In genomic region chr12:25994252-25994651, GRCh38 we compare ENCODE assay signal across 14 cellular contexts. TPM values are rescaled to one million over a fixed set of nuclear protein-coding genes. Genes with fewer than 3 reads are reported as not detected.
DNase-seq lines count a peak whose midpoint lies in the region; ATAC-seq, FAIRE-seq and TF ChIP-seq lines count a peak whose summit lies in the region.
"Had no signal": no experiment of that assay in that cellular context is flagged by ENCODE, and none has a peak within 500 bp of the region (broad histone marks: within the 10 kb centered on the region; RNA-seq: fewer than 3 reads in every experiment).

No MANE protein-coding gene starts in this region.

- POLR2A ChIA-PET in WTC11 (lab: Charles Lee) (no interaction called here), HepG2 (lab: Yijun Ruan, JAX) (no interaction called here)

- in situ Hi-C loops in HepG2 (cut with HindIII; ENCODE audit: extremely low pct_ligation_motif_present, low pct_unique_long_range_greater_than_20kb): no loop called here

- TF ChIP-seq CTCF in GM23338 (conservative IDR thresholded peaks at IDR 0.05; ENCODE audit: low read depth in 2 of 2) (no peak), WTC11 (IDR thresholded peaks at IDR 0.05) (no peak), HepG2 (CRISPR knock-in tag; IDR thresholded peaks at IDR 0.05) (no peak), suprapubic skin (IDR thresholded peaks at IDR 0.05) (no peak)

- H3K9me3 Mint-ChIP-seq in GM23338 (no peaks in the 10 kb centered on the region), WTC11 (no peaks in the 10 kb centered on the region)
- H3K9me3 Mint-ChIP-seq: IgD-negative memory B cell had no signal

- H2AFZ ChIP-seq in GM23338: no peak overlapping the region
- no peak overlapping the region for H2AFZ ChIP-seq in HepG2 (ENCODE audit: low read length)

- H3K27me3 Mint-ChIP-seq in GM23338 (ENCODE audit: insufficient read depth, low read depth, poor library complexity) (no peaks in the 10 kb centered on the region), WTC11 (ENCODE audit: low read depth) (no peaks in the 10 kb centered on the region)

- H3K4me2 ChIP-seq in GM23338: 0 out of 2 replicates have a peak overlapping the region, but pooled peaks have one; percentile 11
- no peak overlapping the region for H3K4me2 ChIP-seq in HepG2 (ENCODE audit: low read depth, low read length)

- H3K9ac ChIP-seq in stomach smooth muscle (ENCODE audit: low read length in 2 of 2): peak overlapping the region in 1 of 2 donors; percentile 27
- no peak overlapping the region for H3K9ac ChIP-seq in HepG2 (ENCODE audit: insufficient read depth, low read depth, low read length)

- H3K27me3 ChIP-seq in GM23338 (ENCODE audit: insufficient read depth) (no peaks in the 10 kb centered on the region), stomach smooth muscle (ENCODE audit: control insufficient read depth in 1 of 2, insufficient read depth in 2 of 2, low read length in 2 of 2) (no peaks in the 10 kb centered on the region), HepG2 (ENCODE audit: control insufficient read depth in 1 of 2, insufficient read depth in 2 of 2, low read length in 2 of 2) (no peaks in the 10 kb centered on the region), suprapubic skin (no peaks in the 10 kb centered on the region)
- H3K27me3 ChIP-seq: esophagus squamous epithelium, left lung, upper lobe of left lung had no signal

- H3K4me1 Mint-ChIP-seq in GM23338: peaks cover 73% of the 10 kb centered on the region
- H3K4me1 Mint-ChIP-seq in WTC11: peaks cover 74% of the 10 kb centered on the region
- H3K4me1 Mint-ChIP-seq: IgD-negative memory B cell had no signal

- no peak for TF ChIP-seq RAD21 in HepG2 (CRISPR knock-in tag; IDR thresholded peaks at IDR 0.05)

- ATAC-seq in GM23338 (no peak), WTC11 (no peak), HepG2 (no peak), HG03135 (IDR thresholded peaks at IDR 0.05; ENCODE audit: unreplicated experiment) (no peak), HG03025 (IDR thresholded peaks at IDR 0.05; ENCODE audit: low FRiP score, unreplicated experiment) (no peak)
- ATAC-seq: left lung had no signal

- CTCF ChIA-PET in WTC11 (lab: Charles Lee) (interaction anchor here (1.0 to 1.3 kb wide), 2 partner anchors 23 to 33 kb away, joined by 3 read pairs; no protein-coding TSS in a partner anchor), HepG2 (lab: Yijun Ruan, JAX; ENCODE audit: low intra/inter-chr PET ratio, low total read pairs) (no interaction called here)

- H3K4me3 ChIP-seq in GM23338 (no peak overlapping the region), stomach smooth muscle (ENCODE audit: low read length in 2 of 2) (peak overlapping the region in 1 of 2 donors; percentile 34), HepG2 (replicated peaks in 1 of 3; ENCODE audit: insufficient read depth in 1 of 3, low read depth in 2 of 3, low read length in 3 of 3) (no peak overlapping the region), suprapubic skin (no peak overlapping the region)
- H3K4me3 ChIP-seq: esophagus squamous epithelium, left lung, upper lobe of left lung had no signal

- no peak overlapping the region for H3K4me3 Mint-ChIP-seq in GM23338
- H3K4me3 Mint-ChIP-seq in WTC11: no peak overlapping the region
- H3K4me3 Mint-ChIP-seq: IgD-negative memory B cell had no signal

- no TSS peak for BruUV-seq in HepG2 (replicated peaks; lab: Mats Ljungman, UMichigan)

- DNase-seq in GM23338 (ENCODE audit: low spot score) (no peak), WTC11 (ENCODE audit: low spot score) (no peak), foreskin melanocyte (peak; percentile 86), HepG2 (ENCODE audit: low spot score) (no peak), suprapubic skin (ENCODE audit: low spot score in 2 of 2) (no peak)
- DNase-seq: esophagus squamous epithelium, left lung, NCI-H187 treated with DMSO at 0.1 percent for 48 hours, upper lobe of left lung had no signal

- H3K36me3 Mint-ChIP-seq in GM23338 (ENCODE audit: low read depth) (no peaks in the 10 kb centered on the region), WTC11 (no peaks in the 10 kb centered on the region)

- H3K79me2 ChIP-seq in GM23338 (replicated peaks; ENCODE audit: insufficient read depth): peaks cover 82% of the 10 kb centered on the region
- H3K79me2 ChIP-seq in HepG2 (ENCODE audit: insufficient read depth, low read length): no peaks in the 10 kb centered on the region

- H3K9me2 ChIP-seq in GM23338 (ENCODE audit: insufficient read depth): no peaks in the 10 kb centered on the region

- H4K20me1 ChIP-seq in GM23338 (replicated peaks; ENCODE audit: insufficient read depth) (no peaks in the 10 kb centered on the region), HepG2 (ENCODE audit: insufficient read depth, low read length) (no peaks in the 10 kb centered on the region)

- H3K4me1 ChIP-seq in GM23338 (ENCODE audit: insufficient read depth) (peaks cover 38% of the 10 kb centered on the region), stomach smooth muscle (ENCODE audit: control insufficient read depth, insufficient read depth, low read length) (peaks cover 13% of the 10 kb centered on the region), HepG2 (ENCODE audit: insufficient read depth, low read length) (no peaks in the 10 kb centered on the region), suprapubic skin (peaks cover 8% of the 10 kb centered on the region)

- TF ChIP-seq POLR2A in HepG2 (IDR thresholded peaks at IDR 0.05; ENCODE audit: insufficient read depth in 1 of 2, low read depth in 2 of 2, low read length in 2 of 2) (no peak), suprapubic skin (IDR thresholded peaks at IDR 0.05) (no peak)

- H3K27ac Mint-ChIP-seq in GM23338 (peak overlapping the region; percentile 69), WTC11 (peak overlapping the region; percentile 86)
- H3K27ac Mint-ChIP-seq: IgD-negative memory B cell had no signal

- 89% methylated on average over 2 of the region's 2 CpGs for WGBS in HepG2 (ENCODE audit: low lambda C conversion rate)
- 64% methylated on average over 2 of the region's 2 CpGs for WGBS in suprapubic skin

- H3K27ac ChIP-seq in GM23338 (ENCODE audit: low read depth): peak overlapping the region; percentile 78
- peak overlapping the region; percentile 72 for H3K27ac ChIP-seq in stomach smooth muscle (ENCODE audit: low read length)
- H3K27ac ChIP-seq in HepG2 (ENCODE audit: extremely low read length, insufficient read depth, low read length): no peak overlapping the region
- H3K27ac ChIP-seq in suprapubic skin: no peak overlapping the region

- no peak for TF ChIP-seq EP300 in HepG2 (IDR thresholded peaks at IDR 0.05; ENCODE audit: low read depth in 2 of 2, low read length in 2 of 2)
- TF ChIP-seq EP300 in HepG2 (CRISPR knock-in tag; IDR thresholded peaks at IDR 0.05; ENCODE audit: borderline replicate concordance): no peak
- no peak for TF ChIP-seq EP300 in suprapubic skin (IDR thresholded peaks at IDR 0.05)

- no peaks in the 10 kb centered on the region for H3K36me3 ChIP-seq in GM23338 (ENCODE audit: insufficient read depth)
- H3K36me3 ChIP-seq in stomach smooth muscle (ENCODE audit: control insufficient read depth in 2 of 2, insufficient read depth in 2 of 2, low read length in 2 of 2): no peaks in the 10 kb centered on the region
- no peaks in the 10 kb centered on the region for H3K36me3 ChIP-seq in HepG2 (replicated peaks in 1 of 2; ENCODE audit: control insufficient read depth in 1 of 2, insufficient read depth in 2 of 2, low read length in 2 of 2)
- no peaks in the 10 kb centered on the region for H3K36me3 ChIP-seq in suprapubic skin
- H3K36me3 ChIP-seq: esophagus squamous epithelium, left lung, upper lobe of left lung had no signal

- intact Hi-C loops in HepG2 (cut with micrococcal nuclease; ENCODE audit: unreplicated experiment): no loop called here

- H3K9me3 ChIP-seq in stomach smooth muscle (ENCODE audit: control insufficient read depth in 2 of 2, low read length in 2 of 2) (no peaks in the 10 kb centered on the region), HepG2 (ENCODE audit: low read length) (no peaks in the 10 kb centered on the region), suprapubic skin (no peaks in the 10 kb centered on the region)
- H3K9me3 ChIP-seq: esophagus squamous epithelium, left lung, upper lobe of left lung had no signal

- FAIRE-seq in HepG2 (lab: Jason Lieb, UNC): no peak
- FAIRE-seq: bronchial epithelial cell had no signal

- H3F3A ChIP-seq in GM23338 (replicated peaks; ENCODE audit: low read depth): no peaks in the 10 kb centered on the region

TF ChIP-seq in GM23338, 12 proteins besides CTCF, POLR2A, EP300 and RAD21 (continues in another document):
- TF ChIP-seq EZH2 (IDR thresholded peaks at IDR 0.05; ENCODE audit: low read depth, unreplicated experiment): no peak

TF ChIP-seq in HepG2, 621 proteins besides CTCF, POLR2A, EP300 and RAD21 (continues in another document):
- no peak for TF ChIP-seq ZNF160 (CRISPR knock-in tag; IDR thresholded peaks at IDR 0.05)
- no peak for TF ChIP-seq RFXANK (CRISPR knock-in tag; IDR thresholded peaks at IDR 0.05)

RNA-seq across cellular contexts. Expression of gene RASSF8, which starts 35.8 kb away (rescaled TPM):
- 30.6 and 30.8 TPM in 2 replicates for total RNA-seq in GM23338 (2014; rRNA removed; shearing (Covaris generic))
- 11.5 and 13.4 TPM in 2 replicates for polyA plus RNA-seq in GM23338 (2016; fragmentation: Nextera tagmentation; extraction: Ambion mirVana)
- 40.2 to 48.6 TPM (median 42.3 TPM) in 3 replicates for total RNA-seq in WTC11 (2021)
- 9.2 and 10.4 TPM in 2 replicates for total RNA-seq in HepG2 (2016; rRNA removed; fragmentation: Illumina TruSeq; extraction: Trizol)
- 4.9 and 5.8 TPM in 2 replicates for total RNA-seq in HepG2 (2016; cell fraction: cytosol; rRNA removed; fragmentation: Illumina TruSeq; extraction: Trizol; ENCODE audit: low read depth)
- 7.7 and 12.0 TPM in 2 replicates for total RNA-seq in HepG2 (2016; cell fraction: insoluble cytoplasmic fraction; rRNA removed; fragmentation: Illumina TruSeq; extraction: Trizol)
- total RNA-seq in HepG2 (2016; cell fraction: membrane; rRNA removed; fragmentation: Illumina TruSeq; extraction: Trizol): 6.1 and 7.6 TPM in 2 replicates
- 6.3 and 6.7 TPM in 2 replicates for total RNA-seq in HepG2 (2016; cell fraction: nucleus; rRNA removed; fragmentation: Illumina TruSeq; extraction: Trizol)
- 0.54 and 0.82 TPM in 2 replicates for polyA plus RNA-seq in HepG2 (2011; rRNA removed)
- 0.25 and 0.50 TPM in 2 replicates for polyA plus RNA-seq in HepG2 (2011; cell fraction: cytosol; rRNA removed)
- 0.14 and 0.16 TPM in 2 replicates for polyA plus RNA-seq in HepG2 (2011; cell fraction: nucleus; rRNA removed)
- polyA plus RNA-seq in HepG2 (2012): 0.51 and 0.57 TPM in 2 replicates
- polyA plus RNA-seq in HepG2 (2016; cell fraction: cytosol; fragmentation: Illumina TruSeq; extraction: Trizol; ENCODE audit: low read depth): 0.34 and 0.36 TPM in 2 replicates
- polyA plus RNA-seq in HepG2 (2016; cell fraction: insoluble cytoplasmic fraction; fragmentation: Illumina TruSeq; extraction: Trizol; ENCODE audit: low read depth): 3.8 and 4.0 TPM in 2 replicates
- polyA plus RNA-seq in HepG2 (2016; cell fraction: membrane; fragmentation: Illumina TruSeq; extraction: Trizol; ENCODE audit: low read depth): 0.88 and 0.97 TPM in 2 replicates
- polyA plus RNA-seq in HepG2 (2016; cell fraction: nucleus; fragmentation: Illumina TruSeq; extraction: Trizol; ENCODE audit: insufficient read depth, low read depth): 2.9 and 3.3 TPM in 2 replicates
- 0.74 and 52.7 TPM in 2 replicates for polyA minus RNA-seq in HepG2 (2011; rRNA and poly(A)+ RNA removed; ENCODE audit: low replicate concordance)
- 1.1 and 3.2 TPM in 2 replicates for polyA minus RNA-seq in HepG2 (2011; cell fraction: cytosol; rRNA and poly(A)+ RNA removed)
- 3.4 and 3.5 TPM in 2 replicates for polyA minus RNA-seq in HepG2 (2011; cell fraction: nucleus; rRNA and poly(A)+ RNA removed)
- 10 to 100 TPM in 1 of 4 donors, 1 to 10 TPM in 3; 5.4 to 14.2 (median 6.1) TPM for total RNA-seq in suprapubic skin
- polyA plus RNA-seq: IgD-negative memory B cell had no signal

Comparison
In these comparisons a context has a peak if more than half of its experiments do, and no peak if none do; other contexts are left out.
1. H3K27ac ChIP-seq: peak in GM23338 (single experiment) and stomach smooth muscle (single experiment); none in HepG2 (single experiment) and suprapubic skin (single experiment).